9 cellular contexts compared by ENCODE assay signal in the genomic region with DNA sequence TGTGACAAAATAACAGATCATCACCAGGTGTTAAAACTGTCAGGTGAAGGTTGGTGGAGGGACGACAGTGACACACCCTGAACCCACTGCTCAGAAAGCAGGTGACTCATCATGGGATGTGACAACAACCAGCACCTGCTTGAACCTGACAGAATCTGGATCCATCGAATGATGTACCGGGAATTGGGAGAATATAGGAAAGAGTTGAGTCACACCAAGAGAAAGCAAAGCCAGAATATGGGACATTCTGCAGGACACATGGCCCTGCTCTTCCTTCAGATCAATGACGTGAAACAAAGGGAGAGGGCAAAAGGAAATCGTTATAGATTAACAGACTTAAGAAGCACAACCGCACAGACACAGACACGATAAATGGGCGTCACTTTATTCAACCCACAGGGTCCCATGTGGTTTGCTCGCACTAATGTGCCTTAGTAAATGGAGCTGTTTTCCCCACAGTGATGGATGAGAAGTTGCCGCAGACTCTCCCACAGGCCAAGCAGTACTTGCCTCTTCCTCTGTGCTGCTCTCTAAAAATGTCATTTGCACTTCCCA.
A peak's percentile ranks its signal among the peaks of the same experiment; 100 is the strongest.
DNase-seq lines count a peak whose midpoint lies in the region; ATAC-seq lines count a peak whose summit lies in the region.
"Had no signal": no experiment of that assay in that cellular context is flagged by ENCODE, and none has a peak within 500 bp of the region (broad histone marks: within the 10 kb centered on the region; RNA-seq: fewer than 3 reads in every experiment).

No MANE protein-coding gene starts in this region.

- peaks cover 21% of the 10 kb centered on the region for H3K4me1 Mint-ChIP-seq in activated naive CD8-positive, alpha-beta T cell treated with anti-CD3 and anti-CD28 coated beads for 36 hours

- H3K27ac Mint-ChIP-seq in activated naive CD8-positive, alpha-beta T cell treated with anti-CD3 and anti-CD28 coated beads for 36 hours = peak overlapping the region; percentile 79

- ATAC-seq in GM21381 (IDR thresholded peaks at IDR 0.05; ENCODE audit: unreplicated experiment) (no peak), GM18519 (IDR thresholded peaks at IDR 0.05; ENCODE audit: low FRiP score, unreplicated experiment) (no peak), HG03457 (IDR thresholded peaks at IDR 0.05; ENCODE audit: unreplicated experiment) (no peak)

- H3K9me3 Mint-ChIP-seq in activated naive CD8-positive, alpha-beta T cell treated with anti-CD3 and anti-CD28 coated beads for 36 hours = no peaks in the 10 kb centered on the region

- peak overlapping the region; percentile 56 for H3K4me3 Mint-ChIP-seq in activated naive CD8-positive, alpha-beta T cell treated with anti-CD3 and anti-CD28 coated beads for 36 hours

- H3K36me3 Mint-ChIP-seq in activated naive CD8-positive, alpha-beta T cell treated with anti-CD3 and anti-CD28 coated beads for 36 hours = no peaks in the 10 kb centered on the region

- no peaks in the 10 kb centered on the region for H3K27me3 Mint-ChIP-seq in activated naive CD8-positive, alpha-beta T cell treated with anti-CD3 and anti-CD28 coated beads for 36 hours

- peak; percentile 12 to 40 for DNase-seq in SHP77 (lab: John Stamatoyannopoulos, UW)
- no peak for DNase-seq in SHP77 treated with DMSO at 0.1 percent for 48 hours (lab: John Stamatoyannopoulos, UW)
- peak; percentile 48 for DNase-seq in T-helper 9 cell
- DNase-seq in activated naive CD8-positive, alpha-beta T cell treated with anti-CD3 and anti-CD28 coated beads for 36 hours = no peak
- DNase-seq in stimulated activated CD8-positive, alpha-beta memory T cell treated with anti-CD3 and anti-CD28 coated beads, Interleukin-15, amount 100 ng/mL, for 1 hour (ENCODE audit: low read depth) = peak; percentile 15
- DNase-seq: NCI-H1436 had no signal

Comparison
In these comparisons a context has a peak if more than half of its experiments do, and no peak if none do; other contexts are left out.
1. DNase-seq: peak in SHP77 (2 of 2), T-helper 9 cell (single experiment) and stimulated activated CD8-positive, alpha-beta memory T cell treated with anti-CD3 and anti-CD28 coated beads, Interleukin-15, amount 100 ng/mL, for 1 hour (single experiment); none in SHP77 treated with DMSO at 0.1 percent for 48 hours (single experiment) and activated naive CD8-positive, alpha-beta T cell treated with anti-CD3 and anti-CD28 coated beads for 36 hours (single experiment).